Comparison of ENCODE assay signal across 9 cellular contexts in the genomic region with DNA sequence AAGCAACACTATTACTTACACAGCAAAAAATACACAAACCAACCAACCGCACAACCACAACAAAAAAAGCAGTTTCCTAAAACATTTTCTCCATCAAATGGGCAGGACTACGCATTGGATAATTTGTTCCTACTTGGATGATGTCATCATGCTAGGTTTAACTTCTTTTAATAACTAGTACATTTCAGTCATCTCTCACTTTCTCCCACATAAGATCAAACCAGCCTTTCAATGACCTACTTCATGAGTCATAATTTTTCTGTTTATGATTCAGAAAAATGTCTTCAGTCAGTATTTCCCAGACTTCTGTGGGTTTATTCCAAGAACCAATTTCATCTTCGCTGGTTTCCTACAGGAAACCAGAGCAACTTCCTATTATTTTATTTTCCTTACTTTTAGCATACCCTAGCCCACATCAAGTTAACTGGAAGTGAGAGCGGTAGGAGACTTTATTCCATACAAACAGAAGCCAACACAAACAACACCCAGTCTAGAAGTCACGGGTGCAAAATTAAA.
DNase-seq lines count a peak whose midpoint lies in the region; ATAC-seq, FAIRE-seq and TF ChIP-seq lines count a peak whose summit lies in the region.
"Had no signal": no experiment of that assay in that cellular context is flagged by ENCODE, and none has a peak within 500 bp of the region (broad histone marks: within the 10 kb centered on the region; RNA-seq: fewer than 3 reads in every experiment).

No MANE protein-coding gene starts in this region.

- in situ Hi-C loops in HAP-1 (cut with MboI; ENCODE audit: low sequenced_read_pairs): loop anchor here (25.0 kb wide), 1 partner anchor 499 kb away; the partner anchor contains the start of gene FOXC1

- FAIRE-seq in islet of Langerhans (lab: Jason Lieb, UNC): peak; percentile 72

- DNase-seq in CD8-positive, alpha-beta T cell: no peak
- DNase-seq in amygdala (lab: John Stamatoyannopoulos, UW) (no peak), COR-L47 (lab: John Stamatoyannopoulos, UW) (no peak), HAP-1 (ENCODE audit: low spot score in 2 of 2) (no peak), cardiac septum (ENCODE audit: low spot score) (no peak)
- DNase-seq: lower lobe of right lung had no signal

- ATAC-seq in CD8-positive, alpha-beta T cell: no peak
- peak; percentile 44 for ATAC-seq in GM21515 (IDR thresholded peaks at IDR 0.05; ENCODE audit: unreplicated experiment)

- no peak overlapping the region for H3K27ac ChIP-seq in CD8-positive, alpha-beta T cell (ENCODE audit: low read depth, low read length)
- H3K27ac ChIP-seq: lower lobe of right lung had no signal

- peaks cover 26% of the 10 kb centered on the region for H3K36me3 Mint-ChIP-seq in CD8-positive, alpha-beta T cell

- H3K36me3 ChIP-seq in CD8-positive, alpha-beta T cell (ENCODE audit: insufficient read depth, low read length): no peaks in the 10 kb centered on the region
- H3K36me3 ChIP-seq in HAP-1 (replicated peaks): no peaks in the 10 kb centered on the region
- H3K36me3 ChIP-seq: lower lobe of right lung had no signal

- H3K9me3 Mint-ChIP-seq in CD8-positive, alpha-beta T cell: no peaks in the 10 kb centered on the region

- peaks cover 19% of the 10 kb centered on the region for H3K4me1 Mint-ChIP-seq in CD8-positive, alpha-beta T cell (ENCODE audit: low read depth)

- no peak for TF ChIP-seq CTCF in CD8-positive, alpha-beta T cell (IDR thresholded peaks at IDR 0.05)
- TF ChIP-seq CTCF in WI38 (IDR thresholded peaks at IDR 0.05; ENCODE audit: low read depth, low read length): no peak

- peak overlapping the region; percentile 35 for H3K4me3 Mint-ChIP-seq in CD8-positive, alpha-beta T cell

- H3K27ac Mint-ChIP-seq in CD8-positive, alpha-beta T cell: no peak overlapping the region

- H3K9me3 ChIP-seq in CD8-positive, alpha-beta T cell (ENCODE audit: low read length): no peaks in the 10 kb centered on the region
- no peaks in the 10 kb centered on the region for H3K9me3 ChIP-seq in HAP-1
- H3K9me3 ChIP-seq: lower lobe of right lung had no signal

- no peaks in the 10 kb centered on the region for H3K4me1 ChIP-seq in CD8-positive, alpha-beta T cell (ENCODE audit: insufficient read depth, low read length)
- peaks cover 2% of the 10 kb centered on the region; the same call in 1 of the 2 replicates for H3K4me1 ChIP-seq in HAP-1

- POLR2A ChIA-PET in CD8-positive, alpha-beta T cell (lab: Charles Lee): no interaction called here

- H3K4me3 ChIP-seq in CD8-positive, alpha-beta T cell (ENCODE audit: low read depth, low read length): no peak overlapping the region
- H3K4me3 ChIP-seq in WI38 (ENCODE audit: low read depth, low read length) (peak overlapping the region; percentile 27), HAP-1 (no peak overlapping the region)
- H3K4me3 ChIP-seq: lower lobe of right lung had no signal

- no peaks in the 10 kb centered on the region for H3K27me3 ChIP-seq in CD8-positive, alpha-beta T cell (ENCODE audit: insufficient read depth, low read length)
- no peaks in the 10 kb centered on the region for H3K27me3 ChIP-seq in HAP-1 (ENCODE audit: low read depth)

- intact Hi-C loops in CD8-positive, alpha-beta T cell (cut with DNase I, micrococcal nuclease): no loop called here
- intact Hi-C loops in cardiac septum (cut with DNase I): loop anchor here (10.0 kb wide), 1 partner anchor 524 kb away; no protein-coding TSS in a partner anchor

- CTCF ChIA-PET in CD8-positive, alpha-beta T cell (lab: Charles Lee): no interaction called here

- no peaks in the 10 kb centered on the region for H3K27me3 Mint-ChIP-seq in CD8-positive, alpha-beta T cell (ENCODE audit: low read depth)
